ENCODE assay signal across 8 cellular contexts in genomic region chr12:121628037-121628436, GRCh38. TPM values are rescaled to one million over a fixed set of nuclear protein-coding genes. Genes with fewer than 3 reads are reported as not detected.
A peak's percentile ranks its signal among the peaks of the same experiment; 100 is the strongest.
DNase-seq lines count a peak whose midpoint lies in the region; ATAC-seq lines count a peak whose summit lies in the region.

No MANE protein-coding gene starts in this region.

- peak; percentile 35 for DNase-seq in activated CD4-positive, CD25-positive, alpha-beta regulatory T cell treated with anti-CD3 and anti-CD28 coated beads, Interleukin-2, amount 50 U/mL, for 72 hours
- no peak for DNase-seq in activated T-helper 1 cell treated with anti-CD3 and anti-CD28 coated beads, Interleukin-12 subunit alpha, Interleukin-12 subunit beta, Interleukin-2, Interleukin-4 antibody, amounts not matched to agents 30 ng/mL and 10 ng/mL and 1 ng/mL, durations not matched to agents 14 hours and 24 hours and 36 hours (ENCODE audit: low spot score)
- no peak for DNase-seq in immature natural killer cell
- no peak for DNase-seq in substantia nigra (lab: John Stamatoyannopoulos, UW)
- no peak for DNase-seq in activated gamma-delta T cell (lab: John Stamatoyannopoulos, UW)
- no peak for DNase-seq in dedifferentiated amniotic fluid mesenchymal stem cell (ENCODE audit: extremely low spot score)

- H3K36me3 Mint-ChIP-seq in activated T-helper 1 cell treated with anti-CD3 and anti-CD28 coated beads, Interleukin-12 subunit alpha, Interleukin-12 subunit beta, Interleukin-2, Interleukin-4 antibody, amounts not matched to agents 30 ng/mL and 10 ng/mL and 1 ng/mL, durations not matched to agents 14 hours and 24 hours and 36 hours (ENCODE audit: low read depth): peaks cover 35% of the 10 kb centered on the region
- H3K36me3 Mint-ChIP-seq in immature natural killer cell: peaks cover 0 to 8% (median 5%) of the 10 kb centered on the region in 3 donors

- no peaks in the 10 kb centered on the region for H3K27me3 Mint-ChIP-seq in activated T-helper 1 cell treated with anti-CD3 and anti-CD28 coated beads, Interleukin-12 subunit alpha, Interleukin-12 subunit beta, Interleukin-2, Interleukin-4 antibody, amounts not matched to agents 30 ng/mL and 10 ng/mL and 1 ng/mL, durations not matched to agents 14 hours and 24 hours and 36 hours (ENCODE audit: insufficient read depth)
- H3K27me3 Mint-ChIP-seq in immature natural killer cell (ENCODE audit: low read depth in 3 of 3): peaks cover 23 to 35% (median 25%) of the 10 kb centered on the region in 3 donors

- intact Hi-C loops in activated T-helper 1 cell treated with anti-CD3 and anti-CD28 coated beads, Interleukin-12 subunit alpha, Interleukin-12 subunit beta, Interleukin-2, Interleukin-4 antibody, amounts not matched to agents 30 ng/mL and 10 ng/mL and 1 ng/mL, durations not matched to agents 14 hours and 24 hours and 36 hours (cut with micrococcal nuclease): loop anchor here (5.0 kb wide), 2 partner anchors 331 to 416 kb away; partner anchors contain the start of genes CAMKK2 and P2RX4

- no peak for ATAC-seq in activated CD4-positive, CD25-positive, alpha-beta regulatory T cell treated with anti-CD3 and anti-CD28 coated beads, Interleukin-2, amount 50 U/mL, for 24 hours
- ATAC-seq in HG03565 (IDR thresholded peaks at IDR 0.05; ENCODE audit: unreplicated experiment): no peak

- H3K4me1 Mint-ChIP-seq in activated T-helper 1 cell treated with anti-CD3 and anti-CD28 coated beads, Interleukin-12 subunit alpha, Interleukin-12 subunit beta, Interleukin-2, Interleukin-4 antibody, amounts not matched to agents 30 ng/mL and 10 ng/mL and 1 ng/mL, durations not matched to agents 14 hours and 24 hours and 36 hours (ENCODE audit: low read depth): peaks cover 64% of the 10 kb centered on the region
- H3K4me1 Mint-ChIP-seq in immature natural killer cell: peaks cover 69 to 74% of the 10 kb centered on the region in 2 donors

- no peaks in the 10 kb centered on the region for H3K9me3 Mint-ChIP-seq in activated T-helper 1 cell treated with anti-CD3 and anti-CD28 coated beads, Interleukin-12 subunit alpha, Interleukin-12 subunit beta, Interleukin-2, Interleukin-4 antibody, amounts not matched to agents 30 ng/mL and 10 ng/mL and 1 ng/mL, durations not matched to agents 14 hours and 24 hours and 36 hours
- H3K9me3 Mint-ChIP-seq in immature natural killer cell: no peaks in the 10 kb centered on the region

- H3K27ac ChIP-seq in substantia nigra (ENCODE audit: low read depth, low read length, poor library complexity, severe bottlenecking): peak overlapping the region; percentile 38

- peak overlapping the region; percentile 95 for H3K27ac Mint-ChIP-seq in activated T-helper 1 cell treated with anti-CD3 and anti-CD28 coated beads, Interleukin-12 subunit alpha, Interleukin-12 subunit beta, Interleukin-2, Interleukin-4 antibody, amounts not matched to agents 30 ng/mL and 10 ng/mL and 1 ng/mL, durations not matched to agents 14 hours and 24 hours and 36 hours
- peak overlapping the region; percentile 94 to 99 (median 98) for H3K27ac Mint-ChIP-seq in immature natural killer cell

- H3K4me3 Mint-ChIP-seq in activated T-helper 1 cell treated with anti-CD3 and anti-CD28 coated beads, Interleukin-12 subunit alpha, Interleukin-12 subunit beta, Interleukin-2, Interleukin-4 antibody, amounts not matched to agents 30 ng/mL and 10 ng/mL and 1 ng/mL, durations not matched to agents 14 hours and 24 hours and 36 hours: peak overlapping the region; percentile 92
- H3K4me3 Mint-ChIP-seq in immature natural killer cell: peak overlapping the region; percentile 93 to 96 (median 95)

RNA-seq across cellular contexts. Expression of gene ORAI1, which starts 1.7 kb away (rescaled TPM):
- 61.5 and 67.0 TPM in 2 replicates for total RNA-seq in activated T-helper 1 cell treated with anti-CD3 and anti-CD28 coated beads, Interleukin-12 subunit alpha, Interleukin-12 subunit beta, Interleukin-2, Interleukin-4 antibody, amounts not matched to agents 30 ng/mL and 10 ng/mL and 1 ng/mL, durations not matched to agents 14 hours and 24 hours and 36 hours
- polyA plus RNA-seq in immature natural killer cell: 100 to 1,000 TPM; 145 to 216 (median 183) TPM

RNA-seq across cellular contexts. Expression of gene MORN3, which starts 41.4 kb away (rescaled TPM):
- total RNA-seq in activated T-helper 1 cell treated with anti-CD3 and anti-CD28 coated beads, Interleukin-12 subunit alpha, Interleukin-12 subunit beta, Interleukin-2, Interleukin-4 antibody, amounts not matched to agents 30 ng/mL and 10 ng/mL and 1 ng/mL, durations not matched to agents 14 hours and 24 hours and 36 hours: 0.41 and 0.61 TPM in 2 replicates
- 1 to 10 TPM; 1.4 to 3.4 (median 2.0) TPM for polyA plus RNA-seq in immature natural killer cell

RNA-seq across cellular contexts. Expression of gene KDM2B, which starts 47.2 kb away (rescaled TPM):
- total RNA-seq in activated T-helper 1 cell treated with anti-CD3 and anti-CD28 coated beads, Interleukin-12 subunit alpha, Interleukin-12 subunit beta, Interleukin-2, Interleukin-4 antibody, amounts not matched to agents 30 ng/mL and 10 ng/mL and 1 ng/mL, durations not matched to agents 14 hours and 24 hours and 36 hours: 58.1 and 60.1 TPM in 2 replicates
- polyA plus RNA-seq in immature natural killer cell: 10 to 100 TPM in 2 of 3 donors, 1 to 10 TPM in 1; 9.6 to 17.0 (median 10.4) TPM
